25 cellular contexts compared by ENCODE assay signal in the genomic region with DNA sequence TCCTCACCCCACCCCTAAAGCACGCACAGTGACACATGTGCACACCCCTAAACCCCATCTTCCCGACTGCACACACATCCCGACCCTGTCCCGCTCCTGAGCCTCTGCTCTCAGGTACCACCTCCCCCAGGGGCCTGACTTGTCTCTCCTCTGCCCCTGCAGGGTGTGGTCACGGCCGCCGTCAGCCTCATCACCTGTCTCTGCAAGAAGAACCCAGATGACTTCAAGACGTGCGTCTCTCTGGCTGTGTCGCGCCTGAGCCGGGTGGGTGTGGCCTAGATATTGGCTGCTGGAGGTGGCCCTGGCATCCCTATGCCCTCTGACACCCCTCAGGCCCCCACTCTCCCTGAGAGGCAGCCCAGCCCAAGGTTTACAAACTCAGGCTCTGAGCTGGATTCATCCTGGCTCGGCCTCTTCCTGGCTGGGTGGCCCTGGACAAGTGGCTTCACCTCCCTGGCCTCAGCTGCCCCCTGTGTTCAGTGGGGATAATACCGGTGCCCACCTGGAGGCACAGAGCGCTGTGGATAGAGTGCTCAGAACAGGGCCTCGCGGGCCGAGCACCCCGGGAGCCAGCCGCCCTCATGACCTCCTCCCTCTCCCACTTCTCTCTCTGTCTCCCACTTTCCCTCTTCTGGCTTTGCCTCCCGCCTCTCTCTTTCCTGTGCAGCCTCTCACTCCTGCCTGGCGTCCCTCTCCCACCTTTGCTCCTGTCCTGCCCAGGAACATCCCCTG. TPM values are rescaled to one million over a fixed set of nuclear protein-coding genes. Genes with fewer than 3 reads are reported as not detected.
DNase-seq lines count a peak whose midpoint lies in the region; TF ChIP-seq lines count a peak whose summit lies in the region.
"Had no signal": no experiment of that assay in that cellular context is flagged by ENCODE, and none has a peak within 500 bp of the region (broad histone marks: within the 10 kb centered on the region; RNA-seq: fewer than 3 reads in every experiment).

No MANE protein-coding gene starts in this region.

- H2AFZ ChIP-seq in smooth muscle cell (ENCODE audit: low read depth), result no peak overlapping the region
- H2AFZ ChIP-seq: GM23248, parathyroid adenoma had no signal

- H3F3A ChIP-seq in smooth muscle cell (ENCODE audit: low read depth), result no peaks in the 10 kb centered on the region

- H3K4me3 ChIP-seq in smooth muscle cell, result no peak overlapping the region
- H3K4me3 ChIP-seq: GM23248, upper lobe of right lung had no signal

- POLR2A ChIA-PET in activated CD4-positive, alpha-beta memory T cell treated with anti-CD3 and anti-CD28 coated beads, Interleukin-2, amount 10 ng/mL, durations not matched to agents 7 days and 5 days (lab: Charles Lee), result interaction anchor here (1.2 kb wide), 1 partner anchor 10 kb away, joined by 3 read pairs; no protein-coding TSS in a partner anchor

- TF ChIP-seq CTCF in endothelial cell (IDR thresholded peaks at IDR 0.05; ENCODE audit: unreplicated experiment) (no peak), smooth muscle cell (IDR thresholded peaks at IDR 0.05; ENCODE audit: borderline replicate concordance, insufficient read depth, poor library complexity, severe bottlenecking) (no peak)

- H3K9me3 Mint-ChIP-seq in activated CD4-positive, alpha-beta T cell treated with anti-CD3 and anti-CD28 coated beads, Interleukin-2, amount 10 ng/mL, durations not matched to agents 24 days and 14 days, result no peaks in the 10 kb centered on the region
- H3K9me3 Mint-ChIP-seq in activated CD4-positive, alpha-beta memory T cell treated with anti-CD3 and anti-CD28 coated beads, Interleukin-2, amount 10 ng/mL, durations not matched to agents 7 days and 5 days, result no peaks in the 10 kb centered on the region
- no peaks in the 10 kb centered on the region for H3K9me3 Mint-ChIP-seq in endothelial cell (ENCODE audit: unreplicated experiment)
- H3K9me3 Mint-ChIP-seq: CD8-positive, alpha-beta memory T cell; natural killer cell treated with Interleukin-12 subunit alpha and Interleukin-12 subunit beta and Interleukin-15 and Interleukin-18, amount 100 ng/mL, for 72 hours; T-helper 1 cell treated with Interleukin-12 subunit alpha and Interleukin-12 subunit beta and Interleukin-4 antibody, amounts not matched to agents 30 μg/mL and 1 μg/mL, for 36 hours had no signal

- H3K36me3 Mint-ChIP-seq in activated CD4-positive, alpha-beta T cell treated with anti-CD3 and anti-CD28 coated beads, Interleukin-2, amount 10 ng/mL, durations not matched to agents 24 days and 14 days (ENCODE audit: low read depth), result peaks cover 45% of the 10 kb centered on the region
- H3K36me3 Mint-ChIP-seq in activated CD4-positive, alpha-beta memory T cell treated with anti-CD3 and anti-CD28 coated beads, Interleukin-2, amount 10 ng/mL, durations not matched to agents 7 days and 5 days (ENCODE audit: low read depth), result peaks cover 43% of the 10 kb centered on the region
- peaks cover 39% of the 10 kb centered on the region for H3K36me3 Mint-ChIP-seq in endothelial cell (ENCODE audit: low read depth, unreplicated experiment)

- no peaks in the 10 kb centered on the region for H3K27me3 Mint-ChIP-seq in activated CD4-positive, alpha-beta T cell treated with anti-CD3 and anti-CD28 coated beads, Interleukin-2, amount 10 ng/mL, durations not matched to agents 24 days and 14 days
- no peaks in the 10 kb centered on the region for H3K27me3 Mint-ChIP-seq in activated CD4-positive, alpha-beta memory T cell treated with anti-CD3 and anti-CD28 coated beads, Interleukin-2, amount 10 ng/mL, durations not matched to agents 7 days and 5 days
- H3K27me3 Mint-ChIP-seq in endothelial cell (ENCODE audit: unreplicated experiment), result peaks cover 13% of the 10 kb centered on the region
- H3K27me3 Mint-ChIP-seq: activated CD8-positive, alpha-beta memory T cell treated with anti-CD3 and anti-CD28 coated beads, Interleukin-2, amount 10 ng/mL, durations not matched to agents 7 days and 5 days; CD8-positive, alpha-beta memory T cell; natural killer cell treated with Interleukin-12 subunit alpha and Interleukin-12 subunit beta and Interleukin-15 and Interleukin-18, amount 100 ng/mL, for 72 hours had no signal

- H3K27me3 ChIP-seq in smooth muscle cell (ENCODE audit: low read depth), result no peaks in the 10 kb centered on the region
- H3K27me3 ChIP-seq: foreskin keratinocyte, upper lobe of right lung had no signal

- no peaks in the 10 kb centered on the region for H3K9me3 ChIP-seq in smooth muscle cell (replicated peaks; ENCODE audit: low read depth)
- H3K9me3 ChIP-seq: upper lobe of right lung had no signal

- peaks cover 26% of the 10 kb centered on the region for H4K20me1 ChIP-seq in smooth muscle cell (ENCODE audit: low read depth)

- no peaks in the 10 kb centered on the region for H3K4me1 ChIP-seq in smooth muscle cell (ENCODE audit: low read depth)
- H3K4me1 ChIP-seq: foreskin keratinocyte, parathyroid adenoma, upper lobe of right lung had no signal

- H3K36me3 ChIP-seq in smooth muscle cell (ENCODE audit: low read depth), result no peaks in the 10 kb centered on the region

- no peak overlapping the region for H3K4me3 Mint-ChIP-seq in activated CD4-positive, alpha-beta T cell treated with anti-CD3 and anti-CD28 coated beads, Interleukin-2, amount 10 ng/mL, durations not matched to agents 24 days and 14 days
- H3K4me3 Mint-ChIP-seq in activated CD4-positive, alpha-beta memory T cell treated with anti-CD3 and anti-CD28 coated beads, Interleukin-2, amount 10 ng/mL, durations not matched to agents 7 days and 5 days, result no peak overlapping the region
- H3K4me3 Mint-ChIP-seq in endothelial cell (ENCODE audit: unreplicated experiment), result no peak overlapping the region
- H3K4me3 Mint-ChIP-seq: activated CD8-positive, alpha-beta memory T cell treated with anti-CD3 and anti-CD28 coated beads, Interleukin-2, amount 10 ng/mL, durations not matched to agents 7 days and 5 days; CD8-positive, alpha-beta memory T cell; natural killer cell treated with Interleukin-12 subunit alpha and Interleukin-12 subunit beta and Interleukin-15 and Interleukin-18, amount 100 ng/mL, for 72 hours; T-helper 1 cell treated with Interleukin-12 subunit alpha and Interleukin-12 subunit beta and Interleukin-4 antibody, amounts not matched to agents 30 μg/mL and 1 μg/mL, for 36 hours had no signal

- DNase-seq in activated CD4-positive, alpha-beta T cell treated with anti-CD3 and anti-CD28 coated beads, Interleukin-2, amount 10 ng/mL, durations not matched to agents 24 days and 14 days, result no peak
- DNase-seq in activated CD4-positive, alpha-beta T cell treated with anti-CD3 and anti-CD28 coated beads, Interleukin-2, amount 50 U/mL, for 4 hours, result no peak
- no peak for DNase-seq in activated CD4-positive, alpha-beta memory T cell treated with anti-CD3 and anti-CD28 coated beads, Interleukin-2, amount 10 ng/mL, durations not matched to agents 7 days and 5 days
- no peak for DNase-seq in endothelial cell (ENCODE audit: low spot score)
- no peak for DNase-seq in smooth muscle cell (lab: John Stamatoyannopoulos, UW; ENCODE audit: unreplicated experiment)
- no peak for DNase-seq in T1000 (lab: John Stamatoyannopoulos, UW)
- DNase-seq in OCI-M2 (lab: John Stamatoyannopoulos, UW; ENCODE audit: unreplicated experiment), result no peak
- no peak for DNase-seq in cerebellum (ENCODE audit: low spot score)
- DNase-seq: activated CD8-positive, alpha-beta memory T cell treated with anti-CD3 and anti-CD28 coated beads, Interleukin-2, amount 10 ng/mL, durations not matched to agents 7 days and 5 days; CD8-positive, alpha-beta memory T cell; erythroblast; left ventricle myocardium superior; NCI-H1436 treated with DMSO at 0.1 percent for 48 hours; NCI-H2107; NCI-H446 treated with DMSO at 0.1 percent for 48 hours; upper lobe of right lung had no signal

- peaks cover 4% of the 10 kb centered on the region for H3K4me1 Mint-ChIP-seq in activated CD4-positive, alpha-beta T cell treated with anti-CD3 and anti-CD28 coated beads, Interleukin-2, amount 10 ng/mL, durations not matched to agents 24 days and 14 days
- peaks cover 2% of the 10 kb centered on the region for H3K4me1 Mint-ChIP-seq in activated CD4-positive, alpha-beta memory T cell treated with anti-CD3 and anti-CD28 coated beads, Interleukin-2, amount 10 ng/mL, durations not matched to agents 7 days and 5 days
- H3K4me1 Mint-ChIP-seq in endothelial cell (ENCODE audit: unreplicated experiment), result no peaks in the 10 kb centered on the region
- H3K4me1 Mint-ChIP-seq: activated CD8-positive, alpha-beta memory T cell treated with anti-CD3 and anti-CD28 coated beads, Interleukin-2, amount 10 ng/mL, durations not matched to agents 7 days and 5 days had no signal

- no peak overlapping the region for H3K4me2 ChIP-seq in smooth muscle cell
- H3K4me2 ChIP-seq: KMS-11 had no signal

- no peak overlapping the region for H3K9ac ChIP-seq in smooth muscle cell (ENCODE audit: low read depth)
- H3K9ac ChIP-seq: GM23248, KMS-11, parathyroid adenoma had no signal

- H3K27ac Mint-ChIP-seq in activated CD4-positive, alpha-beta T cell treated with anti-CD3 and anti-CD28 coated beads, Interleukin-2, amount 10 ng/mL, durations not matched to agents 24 days and 14 days, result peak overlapping the region; percentile 71
- peak overlapping the region; percentile 26 for H3K27ac Mint-ChIP-seq in activated CD4-positive, alpha-beta memory T cell treated with anti-CD3 and anti-CD28 coated beads, Interleukin-2, amount 10 ng/mL, durations not matched to agents 7 days and 5 days
- H3K27ac Mint-ChIP-seq in endothelial cell (ENCODE audit: unreplicated experiment), result peak overlapping the region; percentile 48
- H3K27ac Mint-ChIP-seq: activated CD8-positive, alpha-beta memory T cell treated with anti-CD3 and anti-CD28 coated beads, Interleukin-2, amount 10 ng/mL, durations not matched to agents 7 days and 5 days; T-helper 1 cell treated with Interleukin-12 subunit alpha and Interleukin-12 subunit beta and Interleukin-4 antibody, amounts not matched to agents 30 μg/mL and 1 μg/mL, for 36 hours had no signal

- H3K27ac ChIP-seq in smooth muscle cell (ENCODE audit: low read depth), result peak overlapping the region; percentile 26
- H3K27ac ChIP-seq: 22Rv1, foreskin keratinocyte, GM23248, KMS-11, parathyroid adenoma, upper lobe of right lung had no signal

- H3K79me2 ChIP-seq in smooth muscle cell (ENCODE audit: low read depth), result peaks cover 3% of the 10 kb centered on the region
- H3K79me2 ChIP-seq: parathyroid adenoma had no signal

- intact Hi-C loops in activated CD4-positive, alpha-beta T cell treated with anti-CD3 and anti-CD28 coated beads, Interleukin-2, amount 10 ng/mL, durations not matched to agents 24 days and 14 days (cut with micrococcal nuclease), result no loop called here

- WGBS in smooth muscle cell (ENCODE audit: low lambda C conversion rate), result 89% methylated on average over 22 of the region's 22 CpGs

- CTCF ChIA-PET in activated CD4-positive, alpha-beta memory T cell treated with anti-CD3 and anti-CD28 coated beads, Interleukin-2, amount 10 ng/mL, durations not matched to agents 7 days and 5 days (lab: Charles Lee), result interaction anchor here (0.6 to 0.8 kb wide), 3 partner anchors 76 to 789 kb away, joined by 3 to 4 read pairs (median 3); no protein-coding TSS in a partner anchor

RNA-seq across cellular contexts. Expression of gene FUZ, which starts 20.1 kb away (rescaled TPM):
- 16.2 and 16.4 TPM in 2 replicates for total RNA-seq in activated CD4-positive, alpha-beta T cell treated with anti-CD3 and anti-CD28 coated beads, Interleukin-2, amount 10 ng/mL, durations not matched to agents 24 days and 14 days
- 10 to 100 TPM; 13.7 to 13.9 TPM for total RNA-seq in activated CD4-positive, alpha-beta memory T cell treated with anti-CD3 and anti-CD28 coated beads, Interleukin-2, amount 10 ng/mL, durations not matched to agents 7 days and 5 days
- total RNA-seq in endothelial cell (ENCODE audit: unreplicated experiment) (15.6 TPM), smooth muscle cell (6.9 and 16.2 TPM in 2 replicates), cerebellum (15.3 TPM)
- 18.3 and 19.8 TPM in 2 replicates for polyA plus RNA-seq in smooth muscle cell

RNA-seq across cellular contexts. Expression of gene MED25, which starts 25.1 kb away (rescaled TPM):
- total RNA-seq in activated CD4-positive, alpha-beta T cell treated with anti-CD3 and anti-CD28 coated beads, Interleukin-2, amount 10 ng/mL, durations not matched to agents 24 days and 14 days, result 49.1 and 51.5 TPM in 2 replicates
- 10 to 100 TPM; 65.3 to 67.9 TPM for total RNA-seq in activated CD4-positive, alpha-beta memory T cell treated with anti-CD3 and anti-CD28 coated beads, Interleukin-2, amount 10 ng/mL, durations not matched to agents 7 days and 5 days
- total RNA-seq in endothelial cell (ENCODE audit: unreplicated experiment) (117 TPM), smooth muscle cell (16.9 and 20.4 TPM in 2 replicates), cerebellum (21.6 TPM)
- 34.1 and 36.4 TPM in 2 replicates for polyA plus RNA-seq in smooth muscle cell

RNA-seq across cellular contexts. Expression of gene AP2A1, which starts 26.2 kb away (rescaled TPM):
- total RNA-seq in activated CD4-positive, alpha-beta T cell treated with anti-CD3 and anti-CD28 coated beads, Interleukin-2, amount 10 ng/mL, durations not matched to agents 24 days and 14 days, result 61.8 and 68.0 TPM in 2 replicates
- total RNA-seq in activated CD4-positive, alpha-beta memory T cell treated with anti-CD3 and anti-CD28 coated beads, Interleukin-2, amount 10 ng/mL, durations not matched to agents 7 days and 5 days, result 10 to 100 TPM; 78.0 to 79.2 TPM
- total RNA-seq in endothelial cell (ENCODE audit: unreplicated experiment), result 191 TPM
- total RNA-seq in smooth muscle cell, result 55.8 and 57.7 TPM in 2 replicates
- 57.8 and 65.2 TPM in 2 replicates for polyA plus RNA-seq in smooth muscle cell
- 45.5 TPM for total RNA-seq in cerebellum

RNA-seq across cellular contexts. Expression of gene TSKS, which starts 29.9 kb away (rescaled TPM):
- total RNA-seq in activated CD4-positive, alpha-beta T cell treated with anti-CD3 and anti-CD28 coated beads, Interleukin-2, amount 10 ng/mL, durations not matched to agents 24 days and 14 days, result 0.92 and 1.6 TPM in 2 replicates
- total RNA-seq in activated CD4-positive, alpha-beta memory T cell treated with anti-CD3 and anti-CD28 coated beads, Interleukin-2, amount 10 ng/mL, durations not matched to agents 7 days and 5 days, result under 1 TPM; 0.63 to 0.86 TPM
- total RNA-seq in endothelial cell (ENCODE audit: unreplicated experiment) (not detected), smooth muscle cell (not detected in 2 replicates), cerebellum (not detected)
- not detected in 2 replicates for polyA plus RNA-seq in smooth muscle cell
- total RNA-seq: G401, RPMI7951 had no signal
- polyA plus RNA-seq: CD8-positive, alpha-beta memory T cell had no signal

RNA-seq across cellular contexts. Expression of gene PTOV1, which starts 58.0 kb away (rescaled TPM):
- total RNA-seq in activated CD4-positive, alpha-beta T cell treated with anti-CD3 and anti-CD28 coated beads, Interleukin-2, amount 10 ng/mL, durations not matched to agents 24 days and 14 days, result 121 and 124 TPM in 2 replicates
- total RNA-seq in activated CD4-positive, alpha-beta memory T cell treated with anti-CD3 and anti-CD28 coated beads, Interleukin-2, amount 10 ng/mL, durations not matched to agents 7 days and 5 days, result 10 to 100 TPM; 69.3 to 71.7 TPM
- 231 TPM for total RNA-seq in endothelial cell (ENCODE audit: unreplicated experiment)
- 49.0 and 81.0 TPM in 2 replicates for total RNA-seq in smooth muscle cell
- polyA plus RNA-seq in smooth muscle cell, result 256 and 266 TPM in 2 replicates
- total RNA-seq in cerebellum, result 86.3 TPM
